ENCODE assay signal across 11 cellular contexts in genomic region chr16:28304214-28304613, GRCh38. TPM values are rescaled to one million over a fixed set of nuclear protein-coding genes. Genes with fewer than 3 reads are reported as not detected.
DNase-seq lines count a peak whose midpoint lies in the region; ATAC-seq, FAIRE-seq and TF ChIP-seq lines count a peak whose summit lies in the region.
"Had no signal": no experiment of that assay in that cellular context is flagged by ENCODE, and none has a peak within 500 bp of the region (broad histone marks: within the 10 kb centered on the region; RNA-seq: fewer than 3 reads in every experiment).

No MANE protein-coding gene starts in this region.

- H2AK5ac ChIP-seq in mesenchymal stem cell (ENCODE audit: low read length, severe bottlenecking): no peak overlapping the region

- no peak overlapping the region for H3K27ac Mint-ChIP-seq in activated T-helper 17 cell treated with anti-CD3 and anti-CD28 coated beads, Interleukin-2, amount 50 U/mL, for 72 hours

- TF ChIP-seq CTCF in brain microvascular endothelial cell (IDR thresholded peaks at IDR 0.05; ENCODE audit: low read depth, low read length, missing control alignments): no peak

- no peak overlapping the region for H2BK5ac ChIP-seq in mesenchymal stem cell (ENCODE audit: low read depth, low read length, poor library complexity, severe bottlenecking)

- H3K4ac ChIP-seq in mesenchymal stem cell (ENCODE audit: low read depth in 1 of 2, low read length in 2 of 2): no peak overlapping the region

- H3K27ac ChIP-seq in brain microvascular endothelial cell (no peak overlapping the region), mesenchymal stem cell (ENCODE audit: low read length, poor library complexity, severe bottlenecking) (no peak overlapping the region)
- H3K27ac ChIP-seq: parathyroid adenoma had no signal

- H3K9me3 Mint-ChIP-seq in activated T-helper 17 cell treated with anti-CD3 and anti-CD28 coated beads, Interleukin-2, amount 50 U/mL, for 72 hours: no peaks in the 10 kb centered on the region

- ATAC-seq in activated T-helper 17 cell treated with anti-CD3 and anti-CD28 coated beads, Interleukin-2, amount 50 U/mL, for 72 hours (replicated peaks): no peak
- no peak for ATAC-seq in HG02870 (IDR thresholded peaks at IDR 0.05; ENCODE audit: unreplicated experiment)

- no peaks in the 10 kb centered on the region for H3K79me1 ChIP-seq in mesenchymal stem cell (replicated peaks; ENCODE audit: low read length, poor library complexity, severe bottlenecking)

- H3K23ac ChIP-seq in mesenchymal stem cell (ENCODE audit: low read length in 2 of 2): no peak overlapping the region

- no peaks in the 10 kb centered on the region for H3K9me3 ChIP-seq in mesenchymal stem cell (ENCODE audit: control insufficient read depth, low read length)

- no peak overlapping the region for H3K9ac ChIP-seq in mesenchymal stem cell (ENCODE audit: low read length)
- H3K9ac ChIP-seq: parathyroid adenoma had no signal

- no peak overlapping the region for H3K18ac ChIP-seq in mesenchymal stem cell (ENCODE audit: low read depth in 1 of 2, low read length in 2 of 2)

- H4K91ac ChIP-seq in mesenchymal stem cell (ENCODE audit: low read length): peak overlapping the region; percentile 47

- H3K36me3 Mint-ChIP-seq in activated T-helper 17 cell treated with anti-CD3 and anti-CD28 coated beads, Interleukin-2, amount 50 U/mL, for 72 hours (ENCODE audit: low read depth): peaks cover 6% of the 10 kb centered on the region

- TF ChIP-seq POLR2A in GM12892 (IDR thresholded peaks at IDR 0.05; ENCODE audit: low read depth, low read length): no peak

- H2BK12ac ChIP-seq in mesenchymal stem cell (ENCODE audit: low read length in 2 of 2): no peak overlapping the region

- H2BK120ac ChIP-seq in mesenchymal stem cell (ENCODE audit: low read depth, low read length): no peak overlapping the region

- H3K4me3 ChIP-seq in brain microvascular endothelial cell (ENCODE audit: low read depth, low read length) (no peak overlapping the region), mesenchymal stem cell (ENCODE audit: insufficient read depth in 1 of 2, low read depth in 1 of 2, low read length in 2 of 2) (no peak overlapping the region)

- DNase-seq in Daoy (ENCODE audit: low read depth) (peak; percentile 46), Kasumi-1 (lab: John Stamatoyannopoulos, UW) (peak; percentile 13 to 32), brain microvascular endothelial cell (peak; percentile 49), mesenchymal stem cell (peak; percentile 48), cerebellar cortex (ENCODE audit: low spot score) (no peak), GM12892 (ENCODE audit: insufficient read length) (no peak)
- DNase-seq: glutamatergic neuron, NCI-H446 had no signal

- H2BK15ac ChIP-seq in mesenchymal stem cell (ENCODE audit: low read depth, poor library complexity, severe bottlenecking): no peak overlapping the region

- H3K4me1 ChIP-seq in mesenchymal stem cell (ENCODE audit: control insufficient read depth, insufficient read depth, low read depth, low read length): no peaks in the 10 kb centered on the region
- H3K4me1 ChIP-seq: parathyroid adenoma had no signal

- 72% methylated on average over 8 of the region's 8 CpGs for WGBS in mesenchymal stem cell

- H3K27me3 Mint-ChIP-seq in activated T-helper 17 cell treated with anti-CD3 and anti-CD28 coated beads, Interleukin-2, amount 50 U/mL, for 72 hours: no peaks in the 10 kb centered on the region

- H3K4me1 Mint-ChIP-seq in activated T-helper 17 cell treated with anti-CD3 and anti-CD28 coated beads, Interleukin-2, amount 50 U/mL, for 72 hours: peaks cover 28% of the 10 kb centered on the region

- FAIRE-seq in GM12892 (lab: Jason Lieb, UNC): no peak

- H3K4me3 Mint-ChIP-seq in activated T-helper 17 cell treated with anti-CD3 and anti-CD28 coated beads, Interleukin-2, amount 50 U/mL, for 72 hours: no peak overlapping the region

- no peaks in the 10 kb centered on the region for H3K27me3 ChIP-seq in brain microvascular endothelial cell (replicated peaks)
- H3K27me3 ChIP-seq in mesenchymal stem cell (ENCODE audit: control insufficient read depth in 1 of 2, insufficient read depth in 1 of 2, low read length in 2 of 2): peaks cover 44 to 64% of the 10 kb centered on the region in 2 experiments

- H3K36me3 ChIP-seq in brain microvascular endothelial cell (replicated peaks): no peaks in the 10 kb centered on the region
- no peaks in the 10 kb centered on the region for H3K36me3 ChIP-seq in mesenchymal stem cell (ENCODE audit: control insufficient read depth in 1 of 2, insufficient read depth in 2 of 2, low read depth in 1 of 2, low read length in 2 of 2)

- H2AFZ ChIP-seq in mesenchymal stem cell (ENCODE audit: low read depth, low read length): no peak overlapping the region
- H2AFZ ChIP-seq: parathyroid adenoma had no signal

- no peak overlapping the region for H4K8ac ChIP-seq in mesenchymal stem cell (ENCODE audit: low read length)

- no peak overlapping the region for H3K14ac ChIP-seq in mesenchymal stem cell (ENCODE audit: low read length in 2 of 2)

- in situ Hi-C loops in brain microvascular endothelial cell (cut with HindIII; ENCODE audit: low pct_ligation_motif_present, low sequenced_read_pairs): no loop called here

- H3K4me2 ChIP-seq in mesenchymal stem cell (ENCODE audit: low read length, poor library complexity, severe bottlenecking): no peak overlapping the region

RNA-seq across cellular contexts. Expression of gene SBK1, which starts 11.9 kb away (rescaled TPM):
- total RNA-seq in Daoy (2014; rRNA removed; shearing (Covaris generic)): under 0.01 and 0.68 TPM in 2 replicates
- 0.25 TPM for polyA plus RNA-seq in mesenchymal stem cell (2013, experiment 1 of 2)
- polyA plus RNA-seq in mesenchymal stem cell (2013, experiment 2 of 2): 0.30 TPM
- 10 to 100 TPM in 1 of 2 donors, 1 to 10 TPM in 1; 1.7 to 17.6 TPM for total RNA-seq in activated T-helper 17 cell treated with anti-CD3 and anti-CD28 coated beads, Interleukin-2, amount 50 U/mL, for 72 hours
- polyA plus RNA-seq in GM12892 (2012; ENCODE audit: missing spikeins): 0.13 TPM

RNA-seq across cellular contexts. Expression of gene NPIPB6, which starts 59.1 kb away (rescaled TPM):
- 0.46 TPM in 1 of 2 replicates, not detected in the other for total RNA-seq in Daoy (2014; rRNA removed; shearing (Covaris generic))
- polyA plus RNA-seq in mesenchymal stem cell (2013, experiment 1 of 2): 0.08 TPM
- polyA plus RNA-seq in mesenchymal stem cell (2013, experiment 2 of 2): 0.11 TPM
- 1 to 10 TPM; 2.9 to 5.1 TPM for total RNA-seq in activated T-helper 17 cell treated with anti-CD3 and anti-CD28 coated beads, Interleukin-2, amount 50 U/mL, for 72 hours
- 2.9 TPM for polyA plus RNA-seq in GM12892 (2012; ENCODE audit: missing spikeins)

Comparison
In these comparisons a context has a peak if more than half of its experiments do, and no peak if none do; other contexts are left out.
1. DNase-seq: peak in Daoy (single experiment), Kasumi-1 (2 of 2), brain microvascular endothelial cell (single experiment) and mesenchymal stem cell (single experiment); none in cerebellar cortex (single experiment) and GM12892 (single experiment).